8 cellular contexts compared by ENCODE assay signal in genomic region chr3:30347679-30348216, GRCh38.
DNase-seq lines count a peak whose midpoint lies in the region; ATAC-seq and TF ChIP-seq lines count a peak whose summit lies in the region.

No MANE protein-coding gene starts in this region.

- ATAC-seq in CD4-positive, CD25-positive, alpha-beta regulatory T cell (ENCODE audit: low read depth in 2 of 2), result peak; percentile 82 to 84
- ATAC-seq in GM21447 (IDR thresholded peaks at IDR 0.05; ENCODE audit: unreplicated experiment) (peak; percentile 89), GM18517 (IDR thresholded peaks at IDR 0.05; ENCODE audit: unreplicated experiment) (no peak), GM18498 (IDR thresholded peaks at IDR 0.05; ENCODE audit: unreplicated experiment) (no peak)

- H3K9me3 Mint-ChIP-seq in CD4-positive, CD25-positive, alpha-beta regulatory T cell, result peaks cover 0 to 2% (median 0%) of the 10 kb centered on the region in 7 donors

- H3K27me3 ChIP-seq in CD4-positive, CD25-positive, alpha-beta regulatory T cell (ENCODE audit: control insufficient read depth, insufficient read depth, low read length), result peaks cover 5% of the 10 kb centered on the region

- no peaks in the 10 kb centered on the region for H3K36me3 ChIP-seq in CD4-positive, CD25-positive, alpha-beta regulatory T cell (ENCODE audit: control insufficient read depth, insufficient read depth, low read length)

- H3K4me1 ChIP-seq in CD4-positive, CD25-positive, alpha-beta regulatory T cell (ENCODE audit: control insufficient read depth, insufficient read depth, low read length, poor library complexity, severe bottlenecking), result peaks cover 32% of the 10 kb centered on the region

- in situ Hi-C loops in astrocyte of the spinal cord (cut with HindIII; ENCODE audit: low sequenced_read_pairs), result no loop called here

- H3K4me1 Mint-ChIP-seq in CD4-positive, CD25-positive, alpha-beta regulatory T cell, result peaks cover 23 to 70% (median 53%) of the 10 kb centered on the region in 4 donors

- TF ChIP-seq CTCF in astrocyte of the spinal cord (IDR thresholded peaks at IDR 0.05; ENCODE audit: low read depth, low read length), result no peak
- no peak for TF ChIP-seq CTCF in GM20000 (IDR thresholded peaks at IDR 0.05; ENCODE audit: extremely low read depth, missing control alignments)

- H3K27ac Mint-ChIP-seq in CD4-positive, CD25-positive, alpha-beta regulatory T cell, result peak overlapping the region in 2 of 3 donors; percentile 1 to 26

- peaks cover 18% of the 10 kb centered on the region for H3K27me3 Mint-ChIP-seq in CD4-positive, CD25-positive, alpha-beta regulatory T cell

- DNase-seq in CD4-positive, CD25-positive, alpha-beta regulatory T cell, result peak in 2 of 3 donors; percentile 22 to 78
- DNase-seq in Kasumi-1 (lab: John Stamatoyannopoulos, UW), result peak; percentile 25 to 40
- peak; percentile 82 for DNase-seq in astrocyte of the spinal cord (ENCODE audit: low read depth, low spot score)
- DNase-seq in stimulated activated CD4-positive, alpha-beta T cell treated with anti-CD3 and anti-CD28 coated beads, Interleukin-4, amount 100 ng/mL, for 1 hour, result peak; percentile 8
- DNase-seq in GM20000 (ENCODE audit: low spot score), result no peak

- H3K4me3 ChIP-seq in CD4-positive, CD25-positive, alpha-beta regulatory T cell (ENCODE audit: low read depth, low read length), result no peak overlapping the region
- no peak overlapping the region for H3K4me3 ChIP-seq in astrocyte of the spinal cord (ENCODE audit: low read depth, low read length)

- H3K4me3 Mint-ChIP-seq in CD4-positive, CD25-positive, alpha-beta regulatory T cell, result no peak overlapping the region

- H3K9me3 ChIP-seq in CD4-positive, CD25-positive, alpha-beta regulatory T cell (ENCODE audit: control insufficient read depth in 2 of 2, low read length in 2 of 2), result no peaks in the 10 kb centered on the region

- H3K27ac ChIP-seq in CD4-positive, CD25-positive, alpha-beta regulatory T cell (ENCODE audit: insufficient read depth, low read length, poor library complexity, severe bottlenecking), result no peak overlapping the region

- H3K36me3 Mint-ChIP-seq in CD4-positive, CD25-positive, alpha-beta regulatory T cell, result no peaks in the 10 kb centered on the region

Comparison
In these comparisons a context has a peak if more than half of its experiments do, and no peak if none do; other contexts are left out.
1. ATAC-seq: peak in CD4-positive, CD25-positive, alpha-beta regulatory T cell (2 of 2) and GM21447 (single experiment); none in GM18517 (single experiment) and GM18498 (single experiment).